In genomic region chrX:154458954-154459829, GRCh38 we compare ENCODE assay signal across 8 cellular contexts. TPM values are rescaled to one million over a fixed set of nuclear protein-coding genes. Genes with fewer than 3 reads are reported as not detected.
DNase-seq lines count a peak whose midpoint lies in the region; ATAC-seq and TF ChIP-seq lines count a peak whose summit lies in the region.

No MANE protein-coding gene starts in this region.

- DNase-seq in activated CD8-positive, alpha-beta memory T cell treated with anti-CD3 and anti-CD28 coated beads, Interleukin-2, amount 10 ng/mL, durations not matched to agents 7 days and 5 days = no peak
- DNase-seq in activated CD8-positive, alpha-beta memory T cell treated with anti-CD3 and anti-CD28 coated beads, Interleukin-2, amount 50 U/mL, for 48 hours = no peak
- peak; percentile 54 for DNase-seq in PC-3
- DNase-seq in dorsolateral prefrontal cortex = no peak
- peak; percentile 9 for DNase-seq in midbrain (lab: John Stamatoyannopoulos, UW)
- DNase-seq in uterus = no peak

- TF ChIP-seq POLR2A in uterus (IDR thresholded peaks at IDR 0.05) = no peak

- no TSS peak for BruUV-seq in PC-3 (replicated peaks; lab: Mats Ljungman, UMichigan)

- H3K27ac ChIP-seq in PC-3 (ENCODE audit: low read length) = no peak overlapping the region
- H3K27ac ChIP-seq in dorsolateral prefrontal cortex = peak overlapping the region in 33 of 59 donors; percentile 12 to 79 (median 63)
- peak overlapping the region; percentile 76 to 83 for H3K27ac ChIP-seq in uterus

- H3K9me2 ChIP-seq in PC-3 (replicated peaks; ENCODE audit: low read length) = no peaks in the 10 kb centered on the region

- intact Hi-C loops in PC-3 (cut with micrococcal nuclease) = loop anchor here (10.0 kb wide), 1 partner anchor 64 kb away; the partner anchor contains the start of gene RPL10
- intact Hi-C loops in dorsolateral prefrontal cortex (cut with DNase I) = no loop called here
- intact Hi-C loops in uterus (cut with DNase I; ENCODE audit: low total_unique reads) = no loop called here

- H3K9me3 ChIP-seq in PC-3 (ENCODE audit: low read length) (no peaks in the 10 kb centered on the region), uterus (no peaks in the 10 kb centered on the region)

- peak overlapping the region; percentile 68 for H3K27ac Mint-ChIP-seq in activated CD8-positive, alpha-beta memory T cell treated with anti-CD3 and anti-CD28 coated beads, Interleukin-2, amount 10 ng/mL, durations not matched to agents 7 days and 5 days

- POLR2A ChIA-PET in PC-3 (lab: Charles Lee; ENCODE audit: unreplicated experiment) = interaction anchor here (0.6 kb wide), 1 partner anchor 23 kb away, joined by 11 read pairs; no protein-coding TSS in a partner anchor

- H3K36me3 ChIP-seq in PC-3 (ENCODE audit: low read depth, low read length) (no peaks in the 10 kb centered on the region), uterus (no peaks in the 10 kb centered on the region)

- H3K9ac ChIP-seq in PC-3 (ENCODE audit: low read length) = peak overlapping the region; percentile 61

- H3K27me3 ChIP-seq in PC-3 (ENCODE audit: low read length) (no peaks in the 10 kb centered on the region), dorsolateral prefrontal cortex (peaks cover 0 to 32% (median 0%) of the 10 kb centered on the region in 45 donors), uterus (no peaks in the 10 kb centered on the region)

- no peak overlapping the region; the same call in 1 of the 2 replicates for H2AFZ ChIP-seq in PC-3 (ENCODE audit: low read length)

- no peaks in the 10 kb centered on the region for H3K4me1 ChIP-seq in PC-3 (ENCODE audit: insufficient read depth, low read length)
- H3K4me1 ChIP-seq in uterus = no peaks in the 10 kb centered on the region

- no peak for TF ChIP-seq CTCF in PC-3 (conservative IDR thresholded peaks at IDR 0.05; ENCODE audit: low read depth, low read length)
- no peak for TF ChIP-seq CTCF in dorsolateral prefrontal cortex (IDR thresholded peaks at IDR 0.05 in 54 of 56, conservative IDR thresholded peaks at IDR 0.05 in 2 of 56; ENCODE audit: low read depth in 1 of 56, partially characterized antibody in 56 of 56)
- TF ChIP-seq CTCF in uterus (IDR thresholded peaks at IDR 0.05) = no peak

- no peaks in the 10 kb centered on the region for H3K9me3 Mint-ChIP-seq in activated CD8-positive, alpha-beta memory T cell treated with anti-CD3 and anti-CD28 coated beads, Interleukin-2, amount 10 ng/mL, durations not matched to agents 7 days and 5 days (ENCODE audit: low read depth)

- no peaks in the 10 kb centered on the region for H4K20me1 ChIP-seq in PC-3 (ENCODE audit: low read length)

- peaks cover 6% of the 10 kb centered on the region for H3K36me3 Mint-ChIP-seq in activated CD8-positive, alpha-beta memory T cell treated with anti-CD3 and anti-CD28 coated beads, Interleukin-2, amount 10 ng/mL, durations not matched to agents 7 days and 5 days

- H3K4me3 ChIP-seq in PC-3 (ENCODE audit: low read length) = peak overlapping the region; percentile 82
- H3K4me3 ChIP-seq in dorsolateral prefrontal cortex = peak overlapping the region; percentile 32 to 76 (median 63)
- peak overlapping the region; percentile 47 to 79 for H3K4me3 ChIP-seq in uterus

- H3K4me3 Mint-ChIP-seq in activated CD8-positive, alpha-beta memory T cell treated with anti-CD3 and anti-CD28 coated beads, Interleukin-2, amount 10 ng/mL, durations not matched to agents 7 days and 5 days = peak overlapping the region; percentile 77

- ATAC-seq in activated CD8-positive, alpha-beta memory T cell treated with anti-CD3 and anti-CD28 coated beads, Interleukin-2, amount 10 ng/mL, durations not matched to agents 7 days and 5 days = peak; percentile 50
- ATAC-seq in PC-3 = peak; percentile 79
- no peak for ATAC-seq in HG03108 (IDR thresholded peaks at IDR 0.05; ENCODE audit: unreplicated experiment)
- no peak for ATAC-seq in GM21717 (IDR thresholded peaks at IDR 0.05; ENCODE audit: unreplicated experiment)

- H3K27me3 Mint-ChIP-seq in activated CD8-positive, alpha-beta memory T cell treated with anti-CD3 and anti-CD28 coated beads, Interleukin-2, amount 10 ng/mL, durations not matched to agents 7 days and 5 days = no peaks in the 10 kb centered on the region

- CTCF ChIA-PET in activated CD8-positive, alpha-beta memory T cell treated with anti-CD3 and anti-CD28 coated beads, Interleukin-2, amount 10 ng/mL, durations not matched to agents 7 days and 5 days (lab: Charles Lee) = interaction anchor here (1.4 to 1.6 kb wide), 2 partner anchors 18 to 31 kb away, joined by 4 read pairs; partner anchors contain the start of gene SLC10A3
- CTCF ChIA-PET in PC-3 (lab: Charles Lee) = interaction anchor here (0.6 kb wide), 1 partner anchor 34 kb away, joined by 3 read pairs; no protein-coding TSS in a partner anchor

- peak overlapping the region; percentile 96 for H3K4me2 ChIP-seq in PC-3 (ENCODE audit: low read length)

- peaks cover 15% of the 10 kb centered on the region for H3K4me1 Mint-ChIP-seq in activated CD8-positive, alpha-beta memory T cell treated with anti-CD3 and anti-CD28 coated beads, Interleukin-2, amount 10 ng/mL, durations not matched to agents 7 days and 5 days

- no peaks in the 10 kb centered on the region for H3F3A ChIP-seq in PC-3 (ENCODE audit: low read length, unreplicated experiment)

- peaks cover 17% of the 10 kb centered on the region for H3K79me2 ChIP-seq in PC-3 (ENCODE audit: low read length)

RNA-seq across cellular contexts. Expression of gene PLXNA3, which starts 1.1 kb away (rescaled TPM):
- total RNA-seq in activated CD8-positive, alpha-beta memory T cell treated with anti-CD3 and anti-CD28 coated beads, Interleukin-2, amount 10 ng/mL, durations not matched to agents 7 days and 5 days = 10 to 100 TPM; 42.3 to 48.5 TPM
- 5.3 and 21.8 TPM in 2 replicates for total RNA-seq in PC-3 (2014; rRNA removed)
- 10 to 100 TPM; 23.8 to 78.3 (median 46.0) TPM for total RNA-seq in dorsolateral prefrontal cortex
- total RNA-seq in uterus = 100 to 1,000 TPM in 1 of 4 donors, 10 to 100 TPM in 1, 1 to 10 TPM in 2; 2.1 to 102 (median 8.6) TPM

RNA-seq across cellular contexts. Expression of gene FAM50A, which starts 15.3 kb away (rescaled TPM):
- 10 to 100 TPM; 66.2 to 70.5 TPM for total RNA-seq in activated CD8-positive, alpha-beta memory T cell treated with anti-CD3 and anti-CD28 coated beads, Interleukin-2, amount 10 ng/mL, durations not matched to agents 7 days and 5 days
- total RNA-seq in PC-3 (2014; rRNA removed) (53.8 and 76.7 TPM in 2 replicates), dorsolateral prefrontal cortex (100 to 1,000 TPM in 1 of 120 experiments, 10 to 100 TPM in 119; 42.6 to 104 (median 62.4) TPM), uterus (10 to 100 TPM; 16.4 to 48.8 (median 28.3) TPM)

RNA-seq across cellular contexts. Expression of gene LAGE3, which starts 19.9 kb away (rescaled TPM):
- 10 to 100 TPM; 38.8 to 39.0 TPM for total RNA-seq in activated CD8-positive, alpha-beta memory T cell treated with anti-CD3 and anti-CD28 coated beads, Interleukin-2, amount 10 ng/mL, durations not matched to agents 7 days and 5 days
- total RNA-seq in PC-3 (2014; rRNA removed) (82.8 and 87.4 TPM in 2 replicates), dorsolateral prefrontal cortex (10 to 100 TPM; 21.6 to 55.2 (median 36.1) TPM), uterus (10 to 100 TPM in 2 of 4 donors, 1 to 10 TPM in 1, not detected in 1; 4.7 to 19.4 (median 13.1) TPM)

RNA-seq across cellular contexts. Expression of gene GDI1, which starts 22.2 kb away (rescaled TPM):
- 100 to 1,000 TPM in 1 of 2 experiments, 10 to 100 TPM in 1; 99.0 to 117 TPM for total RNA-seq in activated CD8-positive, alpha-beta memory T cell treated with anti-CD3 and anti-CD28 coated beads, Interleukin-2, amount 10 ng/mL, durations not matched to agents 7 days and 5 days
- total RNA-seq in PC-3 (2014; rRNA removed) (96.1 and 97.1 TPM in 2 replicates), dorsolateral prefrontal cortex (100 to 1,000 TPM; 314 to 772 (median 582) TPM), uterus (100 to 1,000 TPM in 3 of 4 donors, 10 to 100 TPM in 1; 100.0 to 175 (median 135) TPM)

RNA-seq across cellular contexts. Expression of gene UBL4A, which starts 27.2 kb away (rescaled TPM):
- 10 to 100 TPM; 48.1 to 53.2 TPM for total RNA-seq in activated CD8-positive, alpha-beta memory T cell treated with anti-CD3 and anti-CD28 coated beads, Interleukin-2, amount 10 ng/mL, durations not matched to agents 7 days and 5 days
- 92.3 and 101 TPM in 2 replicates for total RNA-seq in PC-3 (2014; rRNA removed)
- 10 to 100 TPM; 30.3 to 72.2 (median 51.7) TPM for total RNA-seq in dorsolateral prefrontal cortex
- 10 to 100 TPM; 14.7 to 36.3 (median 29.5) TPM for total RNA-seq in uterus

Comparison
In these comparisons a context has a peak if more than half of its experiments do, and no peak if none do; other contexts are left out.
1. ATAC-seq: peak in activated CD8-positive, alpha-beta memory T cell treated with anti-CD3 and anti-CD28 coated beads, Interleukin-2, amount 10 ng/mL, durations not matched to agents 7 days and 5 days (single experiment) and PC-3 (single experiment); none in HG03108 (single experiment) and GM21717 (single experiment).
2. DNase-seq: peak in PC-3 (single experiment) and midbrain (single experiment); none in activated CD8-positive, alpha-beta memory T cell treated with anti-CD3 and anti-CD28 coated beads, Interleukin-2, amount 10 ng/mL, durations not matched to agents 7 days and 5 days (single experiment), activated CD8-positive, alpha-beta memory T cell treated with anti-CD3 and anti-CD28 coated beads, Interleukin-2, amount 50 U/mL, for 48 hours (single experiment), dorsolateral prefrontal cortex (0 of 10) and uterus (0 of 2).
3. Peak in every context shown above with its lines, with median percentiles within 50 percentile points of each other: H3K4me3 ChIP-seq.